8 cellular contexts compared by ENCODE assay signal in genomic region chr10:133159950-133160812, GRCh38. TPM values are rescaled to one million over a fixed set of nuclear protein-coding genes. Genes with fewer than 3 reads are reported as not detected.
DNase-seq lines count a peak whose midpoint lies in the region; ATAC-seq and TF ChIP-seq lines count a peak whose summit lies in the region.

TSS of gene KNDC1 (plus strand) at chr10:133160219. CDS start at chr10:133160468, 249 bp downstream.

- intact Hi-C loops in Right ventricle myocardium inferior (cut with DNase I) = no loop called here

- H2AFZ ChIP-seq in parathyroid adenoma = peak within 1 kb of the TSS; percentile 96

- H3K9me3 Mint-ChIP-seq in WTC11 = no peaks in the 10 kb centered on the region

- H3K4me2 ChIP-seq in parathyroid adenoma (ENCODE audit: low read length) = peak within 1 kb of the TSS; percentile 91

- H3K79me2 ChIP-seq in parathyroid adenoma = peaks cover 22% of the 10 kb centered on the region

- H3K27ac ChIP-seq in parathyroid adenoma = peak within 1 kb of the TSS; percentile 81

- H3K36me3 Mint-ChIP-seq in WTC11 = no peaks in the 10 kb centered on the region; the same call in 1 of the 2 replicates

- ATAC-seq in WTC11 = peak; percentile 45
- ATAC-seq in Right ventricle myocardium inferior = no peak
- no peak for ATAC-seq in GM18907 (IDR thresholded peaks at IDR 0.05; ENCODE audit: unreplicated experiment)

- TF ChIP-seq CTCF in WTC11 (IDR thresholded peaks at IDR 0.05) (no peak), parathyroid adenoma (IDR thresholded peaks at IDR 0.05) (no peak)

- H3K36me3 ChIP-seq in parathyroid adenoma (ENCODE audit: control insufficient read depth, insufficient read depth, low read length) = no peaks in the 10 kb centered on the region

- no peaks in the 10 kb centered on the region for H3K27me3 ChIP-seq in parathyroid adenoma (ENCODE audit: control insufficient read depth, insufficient read depth, low read length)

- H3K4me1 ChIP-seq in parathyroid adenoma = peaks cover 6% of the 10 kb centered on the region

- POLR2A ChIA-PET in WTC11 (lab: Charles Lee) = interaction anchor here (0.6 kb wide), 1 partner anchor 12 kb away, joined by 3 read pairs; no protein-coding TSS in a partner anchor

- CTCF ChIA-PET in WTC11 (lab: Charles Lee) = interaction anchor here (0.5 to 2.4 kb wide), 8 partner anchors 12 to 222 kb away, joined by 3 to 12 read pairs (median 4); no protein-coding TSS in a partner anchor

- DNase-seq in NCI-H2196 (lab: John Stamatoyannopoulos, UW; ENCODE audit: unreplicated experiment) (peak; percentile 27), NCI-H2196 treated with DMSO at 0.1 percent for 48 hours (lab: John Stamatoyannopoulos, UW; ENCODE audit: unreplicated experiment) (no peak), WTC11 (ENCODE audit: low spot score) (peak; percentile 51), Right ventricle myocardium inferior (ENCODE audit: missing footprints) (peak; percentile 59), HuH-7.5 (ENCODE audit: low spot score) (no peak), SIG-M5 (lab: John Stamatoyannopoulos, UW) (no peak)

- H3K9ac ChIP-seq in parathyroid adenoma = no peak within 1 kb of the TSS

- peaks cover 20% of the 10 kb centered on the region for H3K4me1 Mint-ChIP-seq in WTC11

- H3K4me3 Mint-ChIP-seq in WTC11 = peak within 1 kb of the TSS; percentile 66

- peaks cover 3% of the 10 kb centered on the region for H3K27me3 Mint-ChIP-seq in WTC11 (ENCODE audit: low read depth)

- peak within 1 kb of the TSS; percentile 68 for H3K4me3 ChIP-seq in parathyroid adenoma (ENCODE audit: low read depth, low read length)

- H3K9me3 ChIP-seq in parathyroid adenoma (ENCODE audit: control insufficient read depth, low read length) = no peaks in the 10 kb centered on the region

- no peak within 1 kb of the TSS for H3K27ac Mint-ChIP-seq in WTC11

TF ChIP-seq in WTC11, 78 proteins besides CTCF, POLR2A, EP300 and RAD21:
- TF ChIP-seq SMAD3 (CRISPR knock-in tag; IDR thresholded peaks at IDR 0.05; ENCODE audit: borderline replicate concordance) (no peak), CREB1 (CRISPR knock-in tag; IDR thresholded peaks at IDR 0.05) (no peak), SP1 (CRISPR knock-in tag; conservative IDR thresholded peaks at IDR 0.05) (peak; percentile 43; the same call in 1 of the 2 replicates)

RNA-seq across cellular contexts. Expression of gene KNDC1, which starts in this region (rescaled TPM):
- total RNA-seq in WTC11 (2021) = 25.7 to 26.8 TPM (median 26.6 TPM) in 3 replicates
- total RNA-seq in Right ventricle myocardium inferior = not detected

Comparison
In these comparisons a context has a peak if more than half of its experiments do, and no peak if none do; other contexts are left out.
1. RNA of gene KNDC1 (total RNA-seq): 25.7 to 26.8 TPM in WTC11; not detected in Right ventricle myocardium inferior (single experiment); every median in the first group is over 10 times any median in the second.
2. DNase-seq: peak in NCI-H2196 (single experiment) and WTC11 (single experiment); none in NCI-H2196 treated with DMSO at 0.1 percent for 48 hours (single experiment), HuH-7.5 (single experiment) and SIG-M5 (single experiment).
3. Peak in DNase-seq in Right ventricle myocardium inferior; RNA of the gene not detected or under 1 TPM.